In the genomic region with DNA sequence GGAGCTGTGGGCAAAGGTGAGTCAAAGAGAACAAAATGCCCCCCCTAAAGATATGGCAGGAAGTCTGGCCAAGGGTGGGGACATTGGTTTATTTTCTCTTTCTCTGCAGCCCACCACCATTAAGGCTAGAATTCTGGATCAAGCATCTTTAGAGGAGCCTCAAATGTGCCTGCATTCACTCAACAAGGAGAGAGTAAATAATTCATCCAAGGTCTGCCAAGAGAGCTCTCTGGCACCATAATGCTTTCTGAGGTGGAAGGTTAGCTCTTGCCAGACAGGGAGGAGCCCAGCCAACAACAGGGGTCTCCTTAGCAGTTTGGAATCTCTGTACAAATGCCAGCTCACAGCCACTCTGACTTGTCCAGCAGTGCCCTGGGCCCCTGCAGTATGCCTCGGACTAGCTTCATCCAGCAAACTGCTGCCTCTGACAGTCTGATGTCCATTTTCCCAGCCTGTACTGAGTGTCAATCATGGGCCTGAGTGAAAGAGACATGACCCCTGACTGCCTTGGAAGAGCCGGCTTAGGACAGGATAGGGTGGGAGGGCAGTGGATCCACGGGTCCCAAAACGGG, we compare ENCODE assay signal across 1 cellular context.
TF ChIP-seq lines count a peak whose summit lies in the region.

No MANE protein-coding gene starts in this region.

TF ChIP-seq in HepG2, 621 proteins besides CTCF, POLR2A, EP300 and RAD21 (continued from another document):
- TF ChIP-seq, protein P1, sequence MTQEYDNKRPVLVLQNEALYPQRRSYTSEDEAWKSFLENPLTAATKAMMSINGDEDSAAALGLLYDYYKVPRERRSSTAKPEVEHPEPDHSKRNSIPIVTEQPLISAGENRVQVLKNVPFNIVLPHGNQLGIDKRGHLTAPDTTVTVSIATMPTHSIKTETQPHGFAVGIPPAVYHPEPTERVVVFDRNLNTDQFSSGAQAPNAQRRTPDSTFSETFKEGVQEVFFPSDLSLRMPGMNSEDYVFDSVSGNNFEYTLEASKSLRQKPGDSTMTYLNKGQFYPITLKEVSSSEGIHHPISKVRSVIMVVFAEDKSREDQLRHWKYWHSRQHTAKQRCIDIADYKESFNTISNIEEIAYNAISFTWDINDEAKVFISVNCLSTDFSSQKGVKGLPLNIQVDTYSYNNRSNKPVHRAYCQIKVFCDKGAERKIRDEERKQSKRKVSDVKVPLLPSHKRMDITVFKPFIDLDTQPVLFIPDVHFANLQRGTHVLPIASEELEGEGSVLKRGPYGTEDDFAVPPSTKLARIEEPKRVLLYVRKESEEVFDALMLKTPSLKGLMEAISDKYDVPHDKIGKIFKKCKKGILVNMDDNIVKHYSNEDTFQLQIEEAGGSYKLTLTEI (CRISPR knock-in tag; conservative IDR thresholded peaks at IDR 0.05) = no peak
- no peak for TF ChIP-seq RFX5 (IDR thresholded peaks at IDR 0.05; ENCODE audit: low read depth, low read length)
TF ChIP-seq in HepG2: peak in this region for 0.
